In genomic region chr17:13002761-13003453, GRCh38 we compare ENCODE assay signal across 8 cellular contexts. TPM values are rescaled to one million over a fixed set of nuclear protein-coding genes. Genes with fewer than 3 reads are reported as not detected.
DNase-seq lines count a peak whose midpoint lies in the region; ATAC-seq, FAIRE-seq and TF ChIP-seq lines count a peak whose summit lies in the region.

No MANE protein-coding gene starts in this region.

- H3K36me3 ChIP-seq in stomach: peaks cover 73 to 100% (median 100%) of the 10 kb centered on the region in 4 donors

- peak; percentile 75 for FAIRE-seq in GM12892 (lab: Jason Lieb, UNC)

- 41 to 51% (median 48%) methylated on average over 15 of the region's 15 CpGs for WGBS in stomach, 5 donors

- DNase-seq in AG08395 (ENCODE audit: low spot score): peak; percentile 82
- no peak for DNase-seq in GM12892 (ENCODE audit: insufficient read length)
- DNase-seq in NCI-H2107 (lab: John Stamatoyannopoulos, UW): peak; percentile 20
- peak; percentile 72 for DNase-seq in activated CD8-positive, alpha-beta T cell treated with anti-CD3 and anti-CD28 coated beads for 36 hours
- peak; percentile 54 for DNase-seq in epidermal melanocyte (ENCODE audit: insufficient read length, low spot score)
- DNase-seq in mesenteric fat pad (ENCODE audit: low spot score): peak; percentile 89
- peak; percentile 84 for DNase-seq in stomach

- intact Hi-C loops in activated CD8-positive, alpha-beta T cell treated with anti-CD3 and anti-CD28 coated beads for 36 hours (cut with micrococcal nuclease): no loop called here
- intact Hi-C loops in stomach (cut with DNase I; ENCODE audit: low total_unique reads): loop anchor here (10.0 kb wide), 1 partner anchor 458 kb away; no protein-coding TSS in a partner anchor

- POLR2A ChIA-PET in activated CD8-positive, alpha-beta T cell treated with anti-CD3 and anti-CD28 coated beads for 36 hours (lab: Charles Lee): interaction anchor here (1.0 to 1.9 kb wide), 2 partner anchors 10 to 15 kb away, joined by 3 to 4 read pairs; no protein-coding TSS in a partner anchor

- H3K9me3 Mint-ChIP-seq in activated CD8-positive, alpha-beta T cell treated with anti-CD3 and anti-CD28 coated beads for 36 hours: no peaks in the 10 kb centered on the region

- H3K27me3 ChIP-seq in stomach: no peaks in the 10 kb centered on the region

- peaks cover 0 to 17% (median 4%) of the 10 kb centered on the region in 4 donors for H3K4me1 ChIP-seq in stomach

- no peak overlapping the region for H3K4me3 ChIP-seq in stomach

- CTCF ChIA-PET in activated CD8-positive, alpha-beta T cell treated with anti-CD3 and anti-CD28 coated beads for 36 hours (lab: Charles Lee): interaction anchor here (0.8 to 2.9 kb wide), 11 partner anchors 9 to 747 kb away, joined by 3 to 11 read pairs (median 5); partner anchors contain the start of gene ELAC2

- H3K27me3 Mint-ChIP-seq in activated CD8-positive, alpha-beta T cell treated with anti-CD3 and anti-CD28 coated beads for 36 hours: no peaks in the 10 kb centered on the region

- peaks cover 3% of the 10 kb centered on the region for H3K4me1 Mint-ChIP-seq in activated CD8-positive, alpha-beta T cell treated with anti-CD3 and anti-CD28 coated beads for 36 hours (ENCODE audit: low read depth)

- H3K36me3 Mint-ChIP-seq in activated CD8-positive, alpha-beta T cell treated with anti-CD3 and anti-CD28 coated beads for 36 hours (ENCODE audit: low read depth): peaks cover 22% of the 10 kb centered on the region

- no peak for TF ChIP-seq POLR2A in GM12892 (IDR thresholded peaks at IDR 0.05; ENCODE audit: low read depth, low read length)
- no peak for TF ChIP-seq POLR2A in stomach (IDR thresholded peaks at IDR 0.05)

- no peaks in the 10 kb centered on the region for H3K9me3 ChIP-seq in stomach

- no peak for TF ChIP-seq EP300 in stomach (IDR thresholded peaks at IDR 0.05)

- TF ChIP-seq CTCF in activated CD8-positive, alpha-beta T cell treated with anti-CD3 and anti-CD28 coated beads for 36 hours (IDR thresholded peaks at IDR 0.05): peak; percentile 88
- TF ChIP-seq CTCF in stomach (IDR thresholded peaks at IDR 0.05): peak in 5 of 7 experiments; percentile 61 to 87 (median 75)

- no peak for ATAC-seq in activated CD8-positive, alpha-beta T cell treated with anti-CD3 and anti-CD28 coated beads for 36 hours
- ATAC-seq in HG03520 (IDR thresholded peaks at IDR 0.05; ENCODE audit: unreplicated experiment): no peak

- no peak overlapping the region for H3K27ac Mint-ChIP-seq in activated CD8-positive, alpha-beta T cell treated with anti-CD3 and anti-CD28 coated beads for 36 hours

- no peak overlapping the region for H3K27ac ChIP-seq in stomach

- no peak overlapping the region for H3K4me3 Mint-ChIP-seq in activated CD8-positive, alpha-beta T cell treated with anti-CD3 and anti-CD28 coated beads for 36 hours

RNA-seq across cellular contexts. Expression of gene ELAC2, which starts 14.9 kb away (rescaled TPM):
- 42.3 TPM for polyA plus RNA-seq in GM12892 (2012; ENCODE audit: missing spikeins)
- 10 to 100 TPM; 60.1 to 67.6 TPM for total RNA-seq in activated CD8-positive, alpha-beta T cell treated with anti-CD3 and anti-CD28 coated beads for 36 hours
- total RNA-seq in mesenteric fat pad (54.8 TPM), stomach (100 to 1,000 TPM in 1 of 5 donors, 10 to 100 TPM in 4; 53.9 to 156 (median 87.0) TPM)
- 10 to 100 TPM; 20.5 to 30.6 (median 25.2) TPM for polyA plus RNA-seq in stomach
